ENCODE assay signal across 8 cellular contexts in the genomic region with DNA sequence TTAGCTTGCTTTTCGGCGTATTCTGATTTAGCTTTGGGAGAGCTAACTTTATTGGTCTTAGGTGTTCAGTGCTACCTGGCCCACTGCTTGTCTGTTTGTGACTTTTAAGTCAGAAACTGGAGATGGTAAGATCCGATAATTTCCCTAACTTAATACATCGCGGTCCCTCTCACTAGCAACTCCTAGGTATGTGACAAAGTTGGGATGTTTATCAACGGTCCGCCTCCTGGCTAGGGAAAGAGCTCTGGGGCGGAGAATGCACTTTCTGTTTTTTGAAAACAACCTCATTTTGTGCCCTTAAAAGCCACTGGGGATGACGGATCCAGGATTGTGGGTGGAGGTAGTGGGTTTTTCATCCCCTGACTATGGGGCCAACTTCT. TPM values are rescaled to one million over a fixed set of nuclear protein-coding genes. Genes with fewer than 3 reads are reported as not detected.
DNase-seq lines count a peak whose midpoint lies in the region; ATAC-seq and TF ChIP-seq lines count a peak whose summit lies in the region.

No MANE protein-coding gene starts in this region.

- intact Hi-C loops in Calu3 (cut with micrococcal nuclease; ENCODE audit: unreplicated experiment) = loop anchor here (5.0 kb wide), 1 partner anchor 156 kb away; the partner anchor contains the start of gene DUSP16

- peak overlapping the region; percentile 99 for H3K4me3 ChIP-seq in effector memory CD4-positive, alpha-beta T cell (ENCODE audit: insufficient read depth, low read depth, low read length, poor library complexity, severe bottlenecking)
- peak overlapping the region; percentile 77 for H3K4me3 ChIP-seq in neuron (ENCODE audit: low read length)

- ATAC-seq in GM18519 (IDR thresholded peaks at IDR 0.05; ENCODE audit: low FRiP score, unreplicated experiment) (no peak), HG03159 (IDR thresholded peaks at IDR 0.05; ENCODE audit: unreplicated experiment) (no peak)

- H3K9me3 ChIP-seq in effector memory CD4-positive, alpha-beta T cell (ENCODE audit: control insufficient read depth, low read length) = no peaks in the 10 kb centered on the region
- H3K9me3 ChIP-seq in neuron (ENCODE audit: low read length) = no peaks in the 10 kb centered on the region

- H3K4me1 Mint-ChIP-seq in Calu3 (ENCODE audit: low read depth, unreplicated experiment) = peaks cover 39% of the 10 kb centered on the region

- peaks cover 32% of the 10 kb centered on the region for H3K36me3 ChIP-seq in effector memory CD4-positive, alpha-beta T cell (ENCODE audit: control insufficient read depth, insufficient read depth, low read length)
- H3K36me3 ChIP-seq in neuron (ENCODE audit: insufficient read depth, low read length) = peaks cover 50% of the 10 kb centered on the region

- H3K9me3 Mint-ChIP-seq in Calu3 (ENCODE audit: low read depth, unreplicated experiment) = no peaks in the 10 kb centered on the region

- H3K27ac Mint-ChIP-seq in Calu3 (ENCODE audit: unreplicated experiment) = peak overlapping the region; percentile 97

- no peak overlapping the region for H2AFZ ChIP-seq in neuron (ENCODE audit: low read depth, low read length)

- peaks cover 6% of the 10 kb centered on the region for H3K4me1 ChIP-seq in effector memory CD4-positive, alpha-beta T cell (ENCODE audit: control insufficient read depth, insufficient read depth, low read length, poor library complexity, severe bottlenecking)
- peaks cover 62% of the 10 kb centered on the region for H3K4me1 ChIP-seq in neuron (ENCODE audit: insufficient read depth, low read length)

- DNase-seq in Calu3 (no peak), NCI-H69 (lab: John Stamatoyannopoulos, UW) (peak; percentile 51), NCI-H774 (lab: John Stamatoyannopoulos, UW) (no peak), NCI-H510A treated with DMSO at 0.1 percent for 48 hours (lab: John Stamatoyannopoulos, UW) (no peak)
- DNase-seq in effector memory CD4-positive, alpha-beta T cell = no peak

- H3K27ac ChIP-seq in effector memory CD4-positive, alpha-beta T cell (ENCODE audit: insufficient read depth, low read length, poor library complexity, severe bottlenecking) = peak overlapping the region; percentile 97

- peak overlapping the region; percentile 94 for H3K4me3 Mint-ChIP-seq in Calu3 (ENCODE audit: low read depth, unreplicated experiment)

- TF ChIP-seq CTCF in Calu3 (IDR thresholded peaks at IDR 0.05; ENCODE audit: unreplicated experiment) = no peak

- peaks cover 88% of the 10 kb centered on the region for H3K36me3 Mint-ChIP-seq in Calu3 (ENCODE audit: insufficient read depth, unreplicated experiment)

- CTCF ChIA-PET in Calu3 (lab: Charles Lee) = interaction anchor here (1.6 kb wide), 1 partner anchor 19 kb away, joined by 5 read pairs; no protein-coding TSS in a partner anchor

- no peaks in the 10 kb centered on the region for H3K27me3 Mint-ChIP-seq in Calu3 (ENCODE audit: unreplicated experiment)

- no TSS peak for BruUV-seq in Calu3 (replicated peaks; lab: Mats Ljungman, UMichigan)

- no peaks in the 10 kb centered on the region for H3K27me3 ChIP-seq in effector memory CD4-positive, alpha-beta T cell (replicated peaks; ENCODE audit: control insufficient read depth, insufficient read depth, low read length, poor library complexity, severe bottlenecking)
- no peaks in the 10 kb centered on the region for H3K27me3 ChIP-seq in neuron (ENCODE audit: insufficient read depth, low read length)

RNA-seq across cellular contexts. Expression of gene CDKN1B, which starts 1.2 kb away (rescaled TPM):
- 37.7 and 41.0 TPM in 2 replicates for total RNA-seq in Calu3 (2022)

RNA-seq across cellular contexts. Expression of gene GPR19, which starts 22.4 kb away (rescaled TPM):
- 5.4 and 6.0 TPM in 2 replicates for total RNA-seq in Calu3 (2022)
